ENCODE assay signal across 12 cellular contexts in genomic region chr1:179591592-179592580, GRCh38. TPM values are rescaled to one million over a fixed set of nuclear protein-coding genes. Genes with fewer than 3 reads are reported as not detected.
DNase-seq lines count a peak whose midpoint lies in the region; ATAC-seq and TF ChIP-seq lines count a peak whose summit lies in the region.
"Had no signal": no experiment of that assay in that cellular context is flagged by ENCODE, and none has a peak within 500 bp of the region (broad histone marks: within the 10 kb centered on the region; RNA-seq: fewer than 3 reads in every experiment).

TDRD5 (plus strand) TSS chr1:179591832; CDS start chr1:179592616, 784 bp downstream.

- H4K20me1 ChIP-seq in PC-3 (ENCODE audit: low read length), result no peaks in the 10 kb centered on the region

- H2AFZ ChIP-seq in PC-3 (ENCODE audit: low read length), result no peak within 1 kb of the TSS

- intact Hi-C loops in posterior vena cava (cut with DNase I) (no loop called here), PC-3 (cut with micrococcal nuclease) (no loop called here)

- no peaks in the 10 kb centered on the region for H3K9me3 ChIP-seq in PC-3 (ENCODE audit: low read length)

- H3K9ac ChIP-seq in PC-3 (ENCODE audit: low read length), result no peak within 1 kb of the TSS

- BruUV-seq in PC-3 (replicated peaks; lab: Mats Ljungman, UMichigan), result no TSS peak

- H3K9me2 ChIP-seq in PC-3 (replicated peaks; ENCODE audit: low read length), result no peaks in the 10 kb centered on the region

- peak; percentile 61 for ATAC-seq in foreskin keratinocyte
- no peak for ATAC-seq in GM19397 (IDR thresholded peaks at IDR 0.05; ENCODE audit: unreplicated experiment)
- ATAC-seq in PC-3, result no peak

- no peaks in the 10 kb centered on the region for H3K36me3 ChIP-seq in PC-3 (ENCODE audit: low read depth, low read length)

- peak; percentile 41 for DNase-seq in Daoy (ENCODE audit: low read depth)
- DNase-seq in NCI-H460 (ENCODE audit: extremely low read depth, low read depth), result peak; percentile 9
- no peak for DNase-seq in foreskin keratinocyte
- DNase-seq in posterior vena cava (ENCODE audit: low spot score), result peak; percentile 64
- DNase-seq in activated CD4-positive, CD25-positive, alpha-beta regulatory T cell treated with anti-CD3 and anti-CD28 coated beads, Interleukin-2, amount 50 U/mL, for 72 hours, result no peak
- no peak for DNase-seq in PC-3
- DNase-seq in putamen (ENCODE audit: low spot score), result no peak
- DNase-seq: activated CD8-positive, alpha-beta memory T cell treated with anti-CD3 and anti-CD28 coated beads, Interleukin-2, amount 50 U/mL, for 4 hours; effector CD4-positive, alpha-beta T cell; OCI-M1 had no signal

- CTCF ChIA-PET in PC-3 (lab: Charles Lee), result no interaction called here

- TF ChIP-seq CTCF in foreskin keratinocyte (conservative IDR thresholded peaks at IDR 0.05) (no peak), PC-3 (conservative IDR thresholded peaks at IDR 0.05; ENCODE audit: low read depth, low read length) (no peak)

- H3K79me2 ChIP-seq in PC-3 (ENCODE audit: low read length), result no peaks in the 10 kb centered on the region

- no peak within 1 kb of the TSS for H3K27ac ChIP-seq in foreskin keratinocyte
- no peak within 1 kb of the TSS for H3K27ac ChIP-seq in PC-3 (ENCODE audit: low read length)

- H3F3A ChIP-seq in PC-3 (ENCODE audit: low read length, unreplicated experiment), result no peaks in the 10 kb centered on the region

- H3K4me1 ChIP-seq in foreskin keratinocyte (no peaks in the 10 kb centered on the region), PC-3 (ENCODE audit: insufficient read depth, low read length) (no peaks in the 10 kb centered on the region)

- H3K4me2 ChIP-seq in PC-3 (ENCODE audit: low read length), result no peak within 1 kb of the TSS

- H3K4me3 ChIP-seq in PC-3 (ENCODE audit: low read length), result no peak within 1 kb of the TSS

- POLR2A ChIA-PET in PC-3 (lab: Charles Lee; ENCODE audit: unreplicated experiment), result no interaction called here

- peaks cover 72% of the 10 kb centered on the region for H3K27me3 ChIP-seq in foreskin keratinocyte
- H3K27me3 ChIP-seq in PC-3 (ENCODE audit: low read length), result peaks cover 28% of the 10 kb centered on the region

RNA-seq across cellular contexts. Expression of gene TDRD5, which starts in this region (rescaled TPM):
- 0.03 and 0.34 TPM in 2 replicates for total RNA-seq in Daoy (2014; rRNA removed; shearing (Covaris generic))
- 0.10 and 0.14 TPM in 2 replicates for total RNA-seq in NCI-H460 (2014; rRNA removed; shearing (Covaris generic))
- 0.33 TPM in 1 of 2 replicates, not detected in the other for polyA plus RNA-seq in NCI-H460 (2014; cell fraction: nucleus; rRNA removed)
- total RNA-seq in foreskin keratinocyte (not detected in 2 replicates), posterior vena cava (not detected), PC-3 (2014; rRNA removed) (not detected in 2 replicates)
- not detected in 2 replicates for polyA plus RNA-seq in foreskin keratinocyte
- total RNA-seq: HT1080 had no signal

Comparison
In these comparisons a context has a peak if more than half of its experiments do, and no peak if none do; other contexts are left out.
1. Peak in DNase-seq in Daoy; RNA of the gene not detected or under 1 TPM.
2. Peak in DNase-seq in NCI-H460; RNA of the gene not detected or under 1 TPM.
3. Peak in ATAC-seq in foreskin keratinocyte; RNA of the gene not detected or under 1 TPM.
4. Peak in DNase-seq in posterior vena cava; RNA of the gene not detected or under 1 TPM.